Comparison of ENCODE assay signal across 1 cellular context in the genomic region with DNA sequence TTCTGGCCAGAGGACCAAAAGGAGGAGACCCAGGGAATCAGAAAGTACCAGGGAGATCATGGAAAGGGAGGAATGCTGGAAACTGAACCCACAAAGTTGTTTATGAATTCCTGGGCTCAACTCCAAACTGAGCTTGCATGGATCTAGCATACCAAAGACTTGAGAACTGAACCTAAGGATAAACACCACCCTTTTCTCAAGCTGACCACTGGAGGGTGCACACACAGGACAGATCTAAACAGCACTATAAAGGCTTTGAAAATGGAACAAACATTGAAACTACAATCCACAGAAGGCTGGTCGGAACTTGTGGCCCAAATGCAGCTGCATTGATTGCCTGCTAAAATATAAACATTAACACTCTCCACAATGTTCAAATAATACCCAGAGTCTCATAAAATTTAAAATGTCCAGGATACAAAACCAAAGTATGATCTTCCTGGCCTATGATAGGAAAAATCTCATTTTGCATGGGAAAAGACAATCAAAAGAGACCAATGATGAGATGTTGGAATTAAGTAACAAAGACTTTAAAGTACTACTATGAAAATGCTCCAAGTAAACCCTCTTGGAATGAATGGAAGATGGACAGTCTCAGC.
TF ChIP-seq lines count a peak whose summit lies in the region.

No MANE protein-coding gene starts in this region.

TF ChIP-seq in WTC11, 78 proteins besides CTCF, POLR2A, EP300 and RAD21 (continued from another document):
- TF ChIP-seq, protein P1, sequence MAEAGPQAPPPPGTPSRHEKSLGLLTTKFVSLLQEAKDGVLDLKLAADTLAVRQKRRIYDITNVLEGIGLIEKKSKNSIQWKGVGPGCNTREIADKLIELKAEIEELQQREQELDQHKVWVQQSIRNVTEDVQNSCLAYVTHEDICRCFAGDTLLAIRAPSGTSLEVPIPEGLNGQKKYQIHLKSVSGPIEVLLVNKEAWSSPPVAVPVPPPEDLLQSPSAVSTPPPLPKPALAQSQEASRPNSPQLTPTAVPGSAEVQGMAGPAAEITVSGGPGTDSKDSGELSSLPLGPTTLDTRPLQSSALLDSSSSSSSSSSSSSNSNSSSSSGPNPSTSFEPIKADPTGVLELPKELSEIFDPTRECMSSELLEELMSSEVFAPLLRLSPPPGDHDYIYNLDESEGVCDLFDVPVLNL (CRISPR knock-in tag; IDR thresholded peaks at IDR 0.05; ENCODE audit: borderline replicate concordance, low read depth): no peak
- TF ChIP-seq ZNF138 (CRISPR knock-in tag; conservative IDR thresholded peaks at IDR 0.05) (no peak), HMGA2 (CRISPR knock-in tag; IDR thresholded peaks at IDR 0.05) (no peak), NR1H2 (CRISPR knock-in tag; IDR thresholded peaks at IDR 0.05) (no peak), SP1 (CRISPR knock-in tag; conservative IDR thresholded peaks at IDR 0.05) (no peak), FOXJ3 (CRISPR knock-in tag; IDR thresholded peaks at IDR 0.05; ENCODE audit: borderline replicate concordance) (no peak), EMX1 (CRISPR knock-in tag; IDR thresholded peaks at IDR 0.05) (no peak), ZNF121 (CRISPR knock-in tag; IDR thresholded peaks at IDR 0.05) (no peak), OVOL2 (CRISPR knock-in tag; IDR thresholded peaks at IDR 0.05; ENCODE audit: borderline replicate concordance) (no peak)
